ENCODE assay signal across 18 cellular contexts in genomic region chr9:114109106-114109505, GRCh38. TPM values are rescaled to one million over a fixed set of nuclear protein-coding genes. Genes with fewer than 3 reads are reported as not detected.
"Had no signal": no experiment of that assay in that cellular context is flagged by ENCODE, and none has a peak within 500 bp of the region (broad histone marks: within the 10 kb centered on the region; RNA-seq: fewer than 3 reads in every experiment).

No MANE protein-coding gene starts in this region.

- DNase-seq: activated CD4-positive, alpha-beta T cell treated with anti-CD3 and anti-CD28 coated beads for 4 hours; activated CD8-positive, alpha-beta T cell treated with anti-CD3 and anti-CD28 coated beads for 36 hours; activated gamma-delta T cell; activated naive CD8-positive, alpha-beta T cell treated with anti-CD3 and anti-CD28 coated beads for 36 hours; activated T-cell treated with anti-CD3 and anti-CD28 coated beads, Interleukin-2, amount 50 U/mL, for 4 hours; central memory CD4-positive, alpha-beta T cell; hippocampal formation; kidney; natural killer cell; occipital lobe; sigmoid colon; stimulated activated CD4-positive, alpha-beta T cell treated with anti-CD3 and anti-CD28 coated beads, Interleukin-12 subunit alpha, Interleukin-12 subunit beta, amount 100 ng/mL, for 4 hours; T-helper 2 cell had no signal

- H3K27ac ChIP-seq: coronary artery, esophagus muscularis mucosa, left lung, sigmoid colon had no signal

- H3K4me3 ChIP-seq: coronary artery, esophagus muscularis mucosa, left lung, sigmoid colon had no signal

- H3K36me3 ChIP-seq: esophagus muscularis mucosa, left lung, sigmoid colon had no signal

- H3K9me3 ChIP-seq: esophagus muscularis mucosa, left lung, sigmoid colon had no signal

- ATAC-seq: activated CD8-positive, alpha-beta T cell treated with anti-CD3 and anti-CD28 coated beads for 36 hours; activated T-cell treated with anti-CD3 and anti-CD28 coated beads, Interleukin-2, amount 50 U/mL, for 4 hours; left lung; natural killer cell had no signal

- H3K27me3 ChIP-seq: left lung, sigmoid colon had no signal

RNA-seq across cellular contexts. Expression of gene KIF12, which starts 10.0 kb away (rescaled TPM):
- total RNA-seq: activated CD8-positive, alpha-beta T cell treated with anti-CD3 and anti-CD28 coated beads for 36 hours; activated naive CD8-positive, alpha-beta T cell treated with anti-CD3 and anti-CD28 coated beads for 36 hours; esophagus muscularis mucosa; natural killer cell had no signal

RNA-seq across cellular contexts. Expression of gene AMBP, which starts 31.0 kb away (rescaled TPM):
- total RNA-seq: activated CD8-positive, alpha-beta T cell treated with anti-CD3 and anti-CD28 coated beads for 36 hours; activated naive CD8-positive, alpha-beta T cell treated with anti-CD3 and anti-CD28 coated beads for 36 hours; esophagus muscularis mucosa; glomerular endothelial cell; natural killer cell; pulmonary artery endothelial cell; sigmoid colon had no signal

RNA-seq across cellular contexts. Expression of gene COL27A1, which starts 46.2 kb away (rescaled TPM):
- total RNA-seq: natural killer cell had no signal
